33 cellular contexts compared by ENCODE assay signal in genomic region chr1:174606471-174606870, GRCh38.
"Had no signal": no experiment of that assay in that cellular context is flagged by ENCODE, and none has a peak within 500 bp of the region (broad histone marks: within the 10 kb centered on the region; RNA-seq: fewer than 3 reads in every experiment).

No MANE protein-coding gene starts in this region.

- H3K36me3 ChIP-seq: adrenal gland, brain microvascular endothelial cell, breast epithelium, cardiac muscle cell had no signal

- H3K9me3 ChIP-seq: adrenal gland, body of pancreas had no signal

- H3K4me1 ChIP-seq: adrenal gland, ascending aorta, body of pancreas, breast epithelium had no signal

- DNase-seq: activated effector memory CD4-positive, alpha-beta T cell treated with anti-CD3 and anti-CD28 coated beads, Interleukin-2, amount 50 U/mL, for 16 hours; activated effector memory CD4-positive, alpha-beta T cell treated with Interleukin-2 at 50 U/mL for 16 hours; activated gamma-delta T cell; activated gamma-delta T cell treated with Interleukin-2 at 50 U/mL for 16 hours; activated naive CD4-positive, alpha-beta T cell; activated naive CD4-positive, alpha-beta T cell treated with anti-CD3 and anti-CD28 coated beads for 36 hours; activated naive CD4-positive, alpha-beta T cell treated with anti-CD3 and anti-CD28 coated beads, Interleukin-2, amount 10 ng/mL, durations not matched to agents 7 days and 5 days; activated naive CD4-positive, alpha-beta T cell treated with anti-CD3 and anti-CD28 coated beads, Interleukin-2, amount 50 U/mL, for 16 hours; activated naive CD4-positive, alpha-beta T cell treated with Interleukin-2 at 50 U/mL for 16 hours; activated naive CD8-positive, alpha-beta T cell treated with anti-CD3 and anti-CD28 coated beads for 36 hours; activated naive CD8-positive, alpha-beta T cell treated with anti-CD3 and anti-CD28 coated beads, Interleukin-2, amount 10 ng/mL, durations not matched to agents 7 days and 5 days; activated naive CD8-positive, alpha-beta T cell treated with anti-CD3 and anti-CD28 coated beads, Interleukin-2, amount 50 U/mL, for 24 hours; activated T-cell treated with anti-CD3 and anti-CD28 coated beads, Interleukin-2, amount 50 U/mL, for 4 hours; activated T-cell treated with anti-CD3 and anti-CD28 coated beads, Interleukin-2, amount 50 U/mL, for 48 hours; activated T-cell treated with anti-CD3 and anti-CD28 coated beads, Interleukin-2, amount 50 U/mL, for 72 hours; adrenal gland; amniotic stem cell; amygdala; anterior cingulate cortex; aorta; body of pancreas; brain microvascular endothelial cell; caudate nucleus; central memory CD4-positive, alpha-beta T cell; cerebellar nuclear complex had no signal

- FAIRE-seq: astrocyte, bronchial epithelial cell, colon had no signal

- H3K4me3 ChIP-seq: adrenal gland, ascending aorta, body of pancreas, breast epithelium, cardiac muscle cell had no signal

- ATAC-seq: activated naive CD4-positive, alpha-beta T cell treated with anti-CD3 and anti-CD28 coated beads, Interleukin-2, amount 50 U/mL, for 72 hours; activated naive CD8-positive, alpha-beta T cell treated with anti-CD3 and anti-CD28 coated beads, Interleukin-2, amount 50 U/mL, for 24 hours; activated T-cell treated with anti-CD3 and anti-CD28 coated beads, Interleukin-2, amount 50 U/mL, for 4 hours; activated T-cell treated with anti-CD3 and anti-CD28 coated beads, Interleukin-2, amount 50 U/mL, for 72 hours; activated T-helper 17 cell treated with anti-CD3 and anti-CD28 coated beads, Interleukin-2, amount 50 U/mL, for 72 hours; body of pancreas had no signal

- H3K27me3 ChIP-seq: adrenal gland, ascending aorta, body of pancreas, brain microvascular endothelial cell, breast epithelium, cardiac muscle cell had no signal

- H3K27ac ChIP-seq: adrenal gland, ascending aorta, body of pancreas, brain microvascular endothelial cell, breast epithelium, cardiac muscle cell had no signal
